Comparison of ENCODE assay signal across 30 cellular contexts in the genomic region with DNA sequence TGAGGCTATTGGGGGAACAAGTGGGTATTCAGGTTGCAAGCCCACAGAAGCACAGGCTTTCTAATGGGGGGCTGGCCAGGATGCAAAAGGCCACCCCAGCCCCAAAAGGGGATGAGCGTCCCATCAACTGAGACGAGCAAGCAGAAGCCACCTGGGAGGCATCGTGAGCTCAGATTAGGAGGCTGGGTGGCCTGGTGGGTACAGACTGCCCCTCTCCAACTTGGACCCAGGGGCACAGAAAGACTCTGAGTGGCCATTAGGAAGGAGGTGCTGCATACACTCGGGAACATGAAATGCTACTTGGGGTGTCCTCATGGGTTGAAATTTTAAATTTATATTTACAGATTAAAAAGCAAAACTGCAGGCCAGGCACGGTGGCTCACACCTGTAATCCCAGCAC.
"Had no signal": no experiment of that assay in that cellular context is flagged by ENCODE, and none has a peak within 500 bp of the region (broad histone marks: within the 10 kb centered on the region; RNA-seq: fewer than 3 reads in every experiment).

No MANE protein-coding gene starts in this region.

- H3K27ac Mint-ChIP-seq: dendritic cell treated with granulocyte-macrophage colony-stimulating factor and Interleukin-4, amounts not matched to agents 40 ng/mL and 50 ng/mL, for 4 days; endodermal cell; nephron progenitor cell; stimulated activated naive B cell treated with anti-CD40 and anti-IgM and Interleukin-4, amounts not matched to agents 10 μg/mL and 1 μg/mL and 100 μg/mL, for 72 hours; stimulated activated naive CD8-positive, alpha-beta T cell treated with anti-CD3 and anti-CD28 coated beads, Interleukin-15, Interleukin-2, amounts not matched to agents 100 ng/mL and 50 ng/mL, for 24 hours had no signal

- ATAC-seq: esophagus mucosa; gastroesophageal sphincter; heart right ventricle; left cardiac atrium; left lung; naive thymus-derived CD8-positive, alpha-beta T cell; right cardiac atrium; stimulated activated naive B cell treated with anti-CD40 and anti-IgM and Interleukin-4, amounts not matched to agents 10 μg/mL and 1 μg/mL and 100 μg/mL, for 72 hours had no signal

- H2AFZ ChIP-seq: parathyroid adenoma had no signal

- H3K27me3 Mint-ChIP-seq: naive thymus-derived CD8-positive, alpha-beta T cell; progenitor cell of endocrine pancreas; stimulated activated naive B cell treated with anti-CD40 and anti-IgM and Interleukin-4, amounts not matched to agents 10 μg/mL and 1 μg/mL and 100 μg/mL, for 72 hours; stimulated activated naive CD8-positive, alpha-beta T cell treated with anti-CD3 and anti-CD28 coated beads, Interleukin-15, Interleukin-2, amounts not matched to agents 100 ng/mL and 50 ng/mL, for 24 hours had no signal

- H3K79me2 ChIP-seq: parathyroid adenoma had no signal

- H3K27me3 ChIP-seq: colonic mucosa, foreskin keratinocyte, gastroesophageal sphincter, heart right ventricle, left lung, neutrophil, sigmoid colon, tibial nerve, upper lobe of left lung, uterus had no signal

- H3K27ac ChIP-seq: colonic mucosa, epithelial cell of prostate, foreskin keratinocyte, gastroesophageal sphincter, heart right ventricle, left lung, neutrophil, parathyroid adenoma, sigmoid colon, thoracic aorta, tibial nerve, upper lobe of left lung, uterus had no signal

- H3K4me1 ChIP-seq: colonic mucosa, left lung, parathyroid adenoma, sigmoid colon had no signal

- H3K9ac ChIP-seq: parathyroid adenoma had no signal

- H3K9me3 ChIP-seq: colonic mucosa, gastroesophageal sphincter, heart right ventricle, left lung, neutrophil, sigmoid colon, thoracic aorta, tibial nerve, upper lobe of left lung, uterus had no signal

- DNase-seq: colonic mucosa; effector CD8-positive, alpha-beta T cell; endodermal cell; foreskin keratinocyte; glutamatergic neuron; heart right ventricle; hippocampal formation; left cardiac atrium; left lung; mammary epithelial cell; mesendoderm; naive thymus-derived CD8-positive, alpha-beta T cell; nephron progenitor cell; right cardiac atrium; sigmoid colon; stimulated activated CD4-positive, alpha-beta T cell treated with anti-CD3 and anti-CD28 coated beads, Interleukin-2, amount 100 ng/mL, for 24 hours; stimulated activated CD4-positive, alpha-beta T cell treated with anti-CD3 and anti-CD28 coated beads, Interleukin-4, amount 100 ng/mL, for 24 hours; stimulated activated naive B cell treated with anti-CD40 and anti-IgM and Interleukin-4, amounts not matched to agents 10 μg/mL and 1 μg/mL and 100 μg/mL, for 72 hours; upper lobe of left lung; uterus had no signal

- H3K4me3 ChIP-seq: colonic mucosa, gastroesophageal sphincter, heart right ventricle, left lung, sigmoid colon, thoracic aorta, tibial nerve, upper lobe of left lung, uterus had no signal

- H3K9me3 Mint-ChIP-seq: dendritic cell treated with granulocyte-macrophage colony-stimulating factor and Interleukin-4, amounts not matched to agents 40 ng/mL and 50 ng/mL, for 4 days; endodermal cell; naive thymus-derived CD8-positive, alpha-beta T cell; nephron progenitor cell; stimulated activated naive B cell treated with anti-CD40 and anti-IgM and Interleukin-4, amounts not matched to agents 10 μg/mL and 1 μg/mL and 100 μg/mL, for 72 hours; stimulated activated naive CD8-positive, alpha-beta T cell treated with anti-CD3 and anti-CD28 coated beads, Interleukin-15, Interleukin-2, amounts not matched to agents 100 ng/mL and 50 ng/mL, for 24 hours had no signal

- H3K36me3 ChIP-seq: colonic mucosa, left lung, neutrophil, uterus had no signal

- H3K4me3 Mint-ChIP-seq: dendritic cell treated with granulocyte-macrophage colony-stimulating factor and Interleukin-4, amounts not matched to agents 40 ng/mL and 50 ng/mL, for 4 days; endodermal cell; naive thymus-derived CD8-positive, alpha-beta T cell; nephron progenitor cell; stimulated activated naive B cell treated with anti-CD40 and anti-IgM and Interleukin-4, amounts not matched to agents 10 μg/mL and 1 μg/mL and 100 μg/mL, for 72 hours; stimulated activated naive CD8-positive, alpha-beta T cell treated with anti-CD3 and anti-CD28 coated beads, Interleukin-15, Interleukin-2, amounts not matched to agents 100 ng/mL and 50 ng/mL, for 24 hours had no signal
